ENCODE assay signal across 11 cellular contexts in the genomic region with DNA sequence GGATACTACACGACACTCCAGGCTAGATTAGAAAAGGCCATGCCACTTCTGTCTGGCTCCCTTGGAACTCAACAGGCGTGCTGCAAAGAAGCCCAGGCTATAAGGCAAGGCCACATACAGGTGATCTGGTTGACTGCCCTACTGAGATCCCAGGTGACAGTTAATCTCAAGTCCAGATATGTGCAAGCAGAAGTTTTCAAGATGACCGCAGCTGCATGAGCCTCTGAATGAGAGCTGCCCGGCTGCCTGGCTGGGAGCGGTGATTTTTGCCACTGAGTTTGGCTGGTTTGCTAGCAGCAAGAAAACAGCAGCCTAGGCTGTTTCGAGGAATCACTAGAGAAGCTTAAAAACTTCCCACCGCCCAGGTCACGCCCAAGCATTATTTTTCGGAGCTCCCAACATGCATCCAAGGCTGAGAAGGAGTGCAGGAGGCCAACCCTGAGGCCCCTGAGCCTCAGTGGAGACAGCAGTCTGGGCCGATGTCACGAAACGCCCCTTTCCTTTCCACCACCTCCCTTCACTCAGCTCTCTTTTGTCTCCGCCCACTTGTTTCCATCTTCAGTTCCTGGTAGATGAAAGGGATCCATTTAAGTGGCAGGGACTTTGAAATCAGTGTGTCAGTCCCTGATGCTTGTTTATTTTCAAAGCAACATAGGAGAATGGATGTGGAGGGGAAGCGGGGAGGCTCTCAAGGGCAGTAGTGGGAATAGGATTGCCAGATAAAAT. TPM values are rescaled to one million over a fixed set of nuclear protein-coding genes. Genes with fewer than 3 reads are reported as not detected.
DNase-seq lines count a peak whose midpoint lies in the region; ATAC-seq and TF ChIP-seq lines count a peak whose summit lies in the region.
"Had no signal": no experiment of that assay in that cellular context is flagged by ENCODE, and none has a peak within 500 bp of the region (broad histone marks: within the 10 kb centered on the region; RNA-seq: fewer than 3 reads in every experiment).

No MANE protein-coding gene starts in this region.

- WGBS in transverse colon (ENCODE audit: low coverage in 1 of 2), 2 donors, result 43 to 58% methylated on average over 5 to 14 of the region's 14 CpGs

- intact Hi-C loops in transverse colon (cut with DNase I; ENCODE audit: low total_unique reads), result no loop called here

- TF ChIP-seq CTCF in fibroblast of villous mesenchyme (IDR thresholded peaks at IDR 0.05; ENCODE audit: insufficient read depth, low read depth, low read length) (no peak), transverse colon (IDR thresholded peaks at IDR 0.05) (no peak)

- H3K9me3 ChIP-seq in transverse colon, result no peaks in the 10 kb centered on the region

- H3K4me1 ChIP-seq in transverse colon, result no peaks in the 10 kb centered on the region

- no peak overlapping the region for H3K27ac ChIP-seq in transverse colon

- H3K27me3 ChIP-seq in transverse colon, result no peaks in the 10 kb centered on the region

- no peak for TF ChIP-seq EP300 in transverse colon (IDR thresholded peaks at IDR 0.05; ENCODE audit: low read depth)

- in situ Hi-C loops in transverse colon (cut with MboI; ENCODE audit: low pct_ligation_motif_present in 1 of 4, low pct_unique_long_range_greater_than_20kb in 1 of 4, low sequenced_read_pairs in 3 of 4), result no loop called here

- H3K4me3 ChIP-seq in fibroblast of villous mesenchyme (ENCODE audit: low read depth, low read length) (peak overlapping the region; percentile 7), transverse colon (no peak overlapping the region)

- H3K36me3 ChIP-seq in transverse colon, result no peaks in the 10 kb centered on the region

- TF ChIP-seq POLR2A in transverse colon (IDR thresholded peaks at IDR 0.05), result no peak

- DNase-seq in COLO829 (ENCODE audit: low spot score) (peak; percentile 62), fibroblast of villous mesenchyme (ENCODE audit: low read depth) (no peak), NCI-H82 (lab: John Stamatoyannopoulos, UW) (no peak), GF-D8 (lab: John Stamatoyannopoulos, UW) (no peak), D341Med (ENCODE audit: low spot score) (no peak), transverse colon (no peak)
- DNase-seq: left ventricle myocardium superior; NCI-H748 treated with DMSO at 0.1 percent for 48 hours; stimulated activated naive B cell treated with anti-CD40 and anti-IgM and Interleukin-4, amounts not matched to agents 10 μg/mL and 1 μg/mL and 100 μg/mL, for 72 hours had no signal

- ATAC-seq in GM19395 (IDR thresholded peaks at IDR 0.05; ENCODE audit: unreplicated experiment), result peak; percentile 45
- ATAC-seq in HG03354 (IDR thresholded peaks at IDR 0.05; ENCODE audit: poor library complexity, severe bottlenecking, unreplicated experiment), result peak; percentile 54
- ATAC-seq: left ventricle myocardium superior had no signal

RNA-seq across cellular contexts. Expression of a gene that starts 13.9 kb away (rescaled TPM):
- total RNA-seq in fibroblast of villous mesenchyme (54.4 and 60.9 TPM in 2 replicates), transverse colon (100 to 1,000 TPM in 1 of 4 donors, 10 to 100 TPM in 3; 28.1 to 146 (median 48.0) TPM)
